In the genomic region with DNA sequence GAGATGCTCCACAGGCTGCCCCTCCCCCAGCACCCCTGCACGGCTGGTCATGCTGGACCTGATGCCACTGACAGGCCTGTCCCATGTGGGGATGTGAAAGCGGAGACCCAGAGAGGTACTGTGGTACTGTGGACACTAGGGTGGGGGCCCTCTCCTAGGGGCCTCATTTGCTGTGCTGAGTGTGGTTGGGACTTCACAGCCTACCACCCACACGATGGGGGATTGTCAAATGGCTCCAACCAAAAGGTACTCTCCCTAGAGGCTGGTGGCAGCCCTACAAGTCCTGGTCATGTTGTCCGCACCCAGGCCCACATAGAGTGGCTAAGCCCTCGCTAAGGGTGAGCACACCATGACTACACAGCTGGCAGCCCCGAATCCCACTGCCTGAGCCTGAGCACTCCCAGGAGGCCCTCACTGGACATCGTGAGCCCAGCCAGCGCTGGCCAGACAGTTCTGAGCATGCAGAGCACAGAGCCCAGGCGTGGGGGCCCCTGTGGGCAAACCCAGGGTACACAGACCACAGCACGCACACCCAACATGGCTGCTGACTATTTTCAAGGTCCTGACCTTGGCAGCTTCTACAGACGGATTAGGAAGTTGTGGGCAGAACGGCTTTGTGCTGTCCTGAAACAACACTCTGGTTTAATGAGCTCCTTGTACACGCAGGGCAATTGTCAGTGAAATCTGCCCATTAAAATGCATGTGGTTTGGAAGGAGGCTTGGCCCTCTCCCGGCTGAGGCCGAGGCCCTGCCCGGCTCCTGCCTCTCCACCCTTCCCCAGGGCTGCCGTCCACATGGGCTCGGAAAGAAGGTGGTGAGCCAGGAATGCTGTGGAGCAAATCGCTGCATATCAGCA, we compare ENCODE assay signal across 17 cellular contexts.
DNase-seq lines count a peak whose midpoint lies in the region; ATAC-seq, FAIRE-seq and TF ChIP-seq lines count a peak whose summit lies in the region.
"Had no signal": no experiment of that assay in that cellular context is flagged by ENCODE, and none has a peak within 500 bp of the region (broad histone marks: within the 10 kb centered on the region; RNA-seq: fewer than 3 reads in every experiment).

No MANE protein-coding gene starts in this region.

- H4K20me1 ChIP-seq in H1 (replicated peaks in 1 of 2; ENCODE audit: control insufficient read depth in 1 of 2, insufficient read depth in 2 of 2, low read length in 2 of 2): no peaks in the 10 kb centered on the region

- no peak for TF ChIP-seq POLR2A in H1 (IDR thresholded peaks at IDR 0.05; ENCODE audit: control extremely low read depth in 1 of 2, low read depth in 2 of 2, low read length in 2 of 2)

- H3K79me2 ChIP-seq in H1 (ENCODE audit: control insufficient read depth in 1 of 2, insufficient read depth in 2 of 2, low read length in 2 of 2): no peaks in the 10 kb centered on the region

- H4K8ac ChIP-seq in H1 (ENCODE audit: extremely low read depth, insufficient read depth, low read length): no peak overlapping the region

- H2BK12ac ChIP-seq in H1 (ENCODE audit: low read depth, low read length): no peak overlapping the region

- peak overlapping the region; percentile 14; the same call in 1 of the 2 replicates for H2BK5ac ChIP-seq in H1 (ENCODE audit: low read depth, low read length)

- no peak overlapping the region for H3K18ac ChIP-seq in H1 (ENCODE audit: extremely low read depth, low read length)

- no peak overlapping the region for H2BK120ac ChIP-seq in H1 (replicated peaks; ENCODE audit: low read depth, low read length)

- H3K23me2 ChIP-seq in H1 (ENCODE audit: low read depth, low read length): no peaks in the 10 kb centered on the region

- H3K4me3 Mint-ChIP-seq in activated T-cell treated with anti-CD3 and anti-CD28 coated beads, Interleukin-2, amount 50 U/mL, for 72 hours: no peak overlapping the region
- H3K4me3 Mint-ChIP-seq: activated CD4-positive, alpha-beta T cell treated with anti-CD3 and anti-CD28 coated beads, Interleukin-2, amount 10 ng/mL, durations not matched to agents 7 days and 5 days; activated T-helper 17 cell treated with anti-CD3 and anti-CD28 coated beads, Interleukin-2, amount 50 U/mL, for 72 hours; IgD-negative memory B cell; type B pancreatic cell had no signal

- no peak for TF ChIP-seq EP300 in H1 (IDR thresholded peaks at IDR 0.05; ENCODE audit: borderline replicate concordance in 1 of 2, low read depth in 2 of 2, low read length in 2 of 2)

- H3K4ac ChIP-seq in H1 (replicated peaks; ENCODE audit: insufficient read length, low read depth, low read length): no peak overlapping the region

- H3K9me3 Mint-ChIP-seq in activated T-cell treated with anti-CD3 and anti-CD28 coated beads, Interleukin-2, amount 50 U/mL, for 72 hours: no peaks in the 10 kb centered on the region
- H3K9me3 Mint-ChIP-seq: activated CD4-positive, alpha-beta T cell treated with anti-CD3 and anti-CD28 coated beads, Interleukin-2, amount 10 ng/mL, durations not matched to agents 7 days and 5 days; activated T-helper 17 cell treated with anti-CD3 and anti-CD28 coated beads, Interleukin-2, amount 50 U/mL, for 72 hours; IgD-negative memory B cell; type B pancreatic cell had no signal

- DNase-seq in activated T-cell treated with anti-CD3 and anti-CD28 coated beads, Interleukin-2, amount 50 U/mL, for 72 hours: peak in 1 of 2 donors; percentile 18
- no peak for DNase-seq in activated T-cell treated with anti-CD3 and anti-CD28 coated beads, Interleukin-2, amount 50 U/mL, for 1 hour
- peak; percentile 92 for DNase-seq in LHCN-M2 (ENCODE audit: low read depth)
- DNase-seq in H1 (ENCODE audit: low read depth in 1 of 2, low spot score in 2 of 2): no peak
- DNase-seq in stromal cell of bone marrow (ENCODE audit: low read depth): peak; percentile 15
- no peak for DNase-seq in head of caudate nucleus
- DNase-seq: activated CD4-positive, alpha-beta T cell treated with anti-CD3 and anti-CD28 coated beads, Interleukin-2, amount 10 ng/mL, durations not matched to agents 7 days and 5 days; body of pancreas; lower lobe of right lung; NCI-H187; NCI-H510A treated with DMSO at 0.1 percent for 48 hours; Peyer's patch had no signal

- H2AFZ ChIP-seq in H1 (ENCODE audit: low read length): no peak overlapping the region

- peaks cover 11% of the 10 kb centered on the region for H3K4me1 Mint-ChIP-seq in activated T-cell treated with anti-CD3 and anti-CD28 coated beads, Interleukin-2, amount 50 U/mL, for 72 hours (ENCODE audit: low read depth)
- H3K4me1 Mint-ChIP-seq: activated CD4-positive, alpha-beta T cell treated with anti-CD3 and anti-CD28 coated beads, Interleukin-2, amount 10 ng/mL, durations not matched to agents 7 days and 5 days; activated T-helper 17 cell treated with anti-CD3 and anti-CD28 coated beads, Interleukin-2, amount 50 U/mL, for 72 hours; IgD-negative memory B cell had no signal

- no peak for TF ChIP-seq RAD21 in H1 (IDR thresholded peaks at IDR 0.05 in 1 of 2, conservative IDR thresholded peaks at IDR 0.05 in 1 of 2; ENCODE audit: low read depth in 2 of 2, low read length in 2 of 2)

- H3K56ac ChIP-seq in H1 (replicated peaks; ENCODE audit: insufficient read length, low read depth, low read length): no peak overlapping the region

- CTCF ChIA-PET in H1 (lab: Charles Lee; ENCODE audit: partially characterized antibody): interaction anchor here (0.7 to 7.3 kb wide), 7 partner anchors 10 to 153 kb away, joined by 3 to 62 read pairs (median 4); no protein-coding TSS in a partner anchor

- no peak for TF ChIP-seq CTCF in H1 (IDR thresholded peaks at IDR 0.05; ENCODE audit: control extremely low read depth in 1 of 3, insufficient read depth in 1 of 3, low read depth in 1 of 3, low read length in 3 of 3)

- H3K4me2 ChIP-seq in H1 (ENCODE audit: insufficient read depth in 1 of 2, low read depth in 2 of 2, low read length in 2 of 2): no peak overlapping the region

- FAIRE-seq in H1 (lab: Jason Lieb, UNC): no peak

- H3K27me3 Mint-ChIP-seq in activated T-cell treated with anti-CD3 and anti-CD28 coated beads, Interleukin-2, amount 50 U/mL, for 72 hours (ENCODE audit: low read depth): peaks cover 9% of the 10 kb centered on the region
- H3K27me3 Mint-ChIP-seq: activated T-helper 17 cell treated with anti-CD3 and anti-CD28 coated beads, Interleukin-2, amount 50 U/mL, for 72 hours; type B pancreatic cell had no signal

- no peaks in the 10 kb centered on the region for H3K27me3 ChIP-seq in H1 (replicated peaks in 1 of 4; ENCODE audit: control insufficient read depth in 3 of 4, extremely low read depth in 1 of 4, insufficient read depth in 3 of 4, low read length in 3 of 4)
- H3K27me3 ChIP-seq: body of pancreas, Peyer's patch had no signal

- no peak overlapping the region for H3K23ac ChIP-seq in H1 (ENCODE audit: insufficient read length)

- H3K79me1 ChIP-seq in H1 (ENCODE audit: low read depth, low read length): no peaks in the 10 kb centered on the region

- H3K27ac Mint-ChIP-seq in activated T-cell treated with anti-CD3 and anti-CD28 coated beads, Interleukin-2, amount 50 U/mL, for 72 hours: no peak overlapping the region
- H3K27ac Mint-ChIP-seq: activated CD4-positive, alpha-beta T cell treated with anti-CD3 and anti-CD28 coated beads, Interleukin-2, amount 10 ng/mL, durations not matched to agents 7 days and 5 days; activated T-helper 17 cell treated with anti-CD3 and anti-CD28 coated beads, Interleukin-2, amount 50 U/mL, for 72 hours; IgD-negative memory B cell; type B pancreatic cell had no signal

- H3K4me3 ChIP-seq in H1 (ENCODE audit: extremely low read depth in 1 of 4, insufficient read depth in 2 of 4, low read depth in 3 of 4, low read length in 4 of 4): no peak overlapping the region
- H3K4me3 ChIP-seq: body of pancreas, lower lobe of right lung, Peyer's patch had no signal

- no peaks in the 10 kb centered on the region; a peak in 1 of 8 replicates for H3K36me3 ChIP-seq in H1 (ENCODE audit: control insufficient read depth in 2 of 4, insufficient read depth in 4 of 4, low read length in 3 of 4)
- H3K36me3 ChIP-seq: lower lobe of right lung, Peyer's patch had no signal

- intact Hi-C loops in head of caudate nucleus (cut with DNase I): no loop called here

- H4K5ac ChIP-seq in H1 (ENCODE audit: insufficient read length, low read depth, low read length): no peak overlapping the region

- H3K27ac ChIP-seq in H1 (ENCODE audit: low read depth, low read length): no peak overlapping the region
- H3K27ac ChIP-seq: body of pancreas, lower lobe of right lung, Peyer's patch had no signal

- no peak overlapping the region for H3K14ac ChIP-seq in H1 (ENCODE audit: insufficient read length)

- H2BK15ac ChIP-seq in H1 (ENCODE audit: low read length): no peak overlapping the region

- H3K4me1 ChIP-seq in H1 (replicated peaks in 1 of 4; ENCODE audit: control insufficient read depth in 3 of 4, insufficient read depth in 4 of 4, low read length in 3 of 4): no peaks in the 10 kb centered on the region
- H3K4me1 ChIP-seq: lower lobe of right lung, Peyer's patch had no signal

- no peak overlapping the region for H2BK20ac ChIP-seq in H1 (ENCODE audit: low read length)

- no peak overlapping the region for H3K9ac ChIP-seq in H1 (replicated peaks in 1 of 4; ENCODE audit: extremely low read depth in 1 of 4, low read depth in 3 of 4, low read length in 3 of 4)

- no peaks in the 10 kb centered on the region for H3K36me3 Mint-ChIP-seq in activated T-cell treated with anti-CD3 and anti-CD28 coated beads, Interleukin-2, amount 50 U/mL, for 72 hours (ENCODE audit: insufficient read depth in 2 of 2)

- 90% methylated on average over 18 of the region's 19 CpGs; no CpG with 5 or more reads in 1 of the 2 experiments for WGBS in H1 (ENCODE audit: extremely low coverage in 1 of 2, insufficient coverage in 1 of 2, insufficient read length in 1 of 2, insufficient replicate concordance in 2 of 2, low coverage in 1 of 2, low lambda C conversion rate in 2 of 2, missing lambda C conversion rate in 1 of 2), 2 experiments

- ATAC-seq in activated T-cell treated with anti-CD3 and anti-CD28 coated beads, Interleukin-2, amount 50 U/mL, for 72 hours (replicated peaks in 1 of 2): peak; percentile 43 to 73
- ATAC-seq in GM19395 (IDR thresholded peaks at IDR 0.05; ENCODE audit: unreplicated experiment) (no peak), HG02610 (IDR thresholded peaks at IDR 0.05; ENCODE audit: unreplicated experiment) (no peak)
- ATAC-seq: body of pancreas had no signal

- H2AK5ac ChIP-seq in H1 (ENCODE audit: low read depth, low read length): no peak overlapping the region; the same call in 1 of the 2 replicates

- POLR2A ChIA-PET in H1 (lab: Charles Lee; ENCODE audit: partially characterized antibody): no interaction called here

- no peaks in the 10 kb centered on the region for H3K9me3 ChIP-seq in H1 (ENCODE audit: insufficient read depth in 2 of 2, low read depth in 1 of 2, low read length in 1 of 2)
- H3K9me3 ChIP-seq: body of pancreas, lower lobe of right lung, Peyer's patch had no signal

- H4K91ac ChIP-seq in H1 (replicated peaks; ENCODE audit: insufficient read length, low read length): no peak overlapping the region

TF ChIP-seq in H1, 55 proteins besides CTCF, POLR2A, EP300 and RAD21 (continues in another document):
- no peak for TF ChIP-seq EGR1 (IDR thresholded peaks at IDR 0.05; ENCODE audit: borderline replicate concordance, low read depth, low read length)
- TF ChIP-seq KDM5A (IDR thresholded peaks at IDR 0.05; ENCODE audit: low read length): no peak
- TF ChIP-seq RXRA (IDR thresholded peaks at IDR 0.05; ENCODE audit: insufficient read depth, low read depth, low read length): no peak
- no peak for TF ChIP-seq NANOG (IDR thresholded peaks at IDR 0.05; ENCODE audit: insufficient read depth, low read depth, low read length, poor library complexity, severe bottlenecking)

Comparison
In these comparisons a context has a peak if more than half of its experiments do, and no peak if none do; other contexts are left out.
1. ATAC-seq: peak in activated T-cell treated with anti-CD3 and anti-CD28 coated beads, Interleukin-2, amount 50 U/mL, for 72 hours (2 of 2); none in GM19395 (single experiment) and HG02610 (single experiment).
2. DNase-seq: peak in LHCN-M2 (single experiment) and stromal cell of bone marrow (single experiment); none in activated T-cell treated with anti-CD3 and anti-CD28 coated beads, Interleukin-2, amount 50 U/mL, for 1 hour (single experiment), H1 (0 of 2) and head of caudate nucleus (0 of 42).